ENCODE assay signal across 15 cellular contexts in genomic region chr13:99857738-99858137, GRCh38.
A peak's percentile ranks its signal among the peaks of the same experiment; 100 is the strongest.
DNase-seq lines count a peak whose midpoint lies in the region; ATAC-seq and TF ChIP-seq lines count a peak whose summit lies in the region.
"Had no signal": no experiment of that assay in that cellular context is flagged by ENCODE, and none has a peak within 500 bp of the region (broad histone marks: within the 10 kb centered on the region; RNA-seq: fewer than 3 reads in every experiment).

No MANE protein-coding gene starts in this region.

- TF ChIP-seq CTCF in HEK293 (tag by site-specific recombination; IDR thresholded peaks at IDR 0.05) = no peak
- no peak for TF ChIP-seq CTCF in body of pancreas (IDR thresholded peaks at IDR 0.05)

- H3K9me3 ChIP-seq in HEK293 (ENCODE audit: control insufficient read depth, insufficient read depth, low read depth, low read length) (no peaks in the 10 kb centered on the region), body of pancreas (no peaks in the 10 kb centered on the region)
- H3K9me3 ChIP-seq: SJCRH30 had no signal

- DNase-seq in DMS79 (lab: John Stamatoyannopoulos, UW) (peak; percentile 63), caudate nucleus (lab: John Stamatoyannopoulos, UW) (no peak), left colon (no peak), NOMO-1 treated with dmso at 0.1 percent for 144 hours (lab: John Stamatoyannopoulos, UW; ENCODE audit: unreplicated experiment) (no peak), body of pancreas (no peak), GF-D8 (lab: John Stamatoyannopoulos, UW) (no peak)
- DNase-seq: MM.1S, NCI-H2029, NCI-H2227 treated with DMSO at 0.1 percent for 48 hours, PC-9, SJCRH30 had no signal

- no peaks in the 10 kb centered on the region for H3K36me3 ChIP-seq in HEK293 (ENCODE audit: control insufficient read depth in 2 of 2, insufficient read depth in 1 of 2, low read length in 2 of 2)
- no peaks in the 10 kb centered on the region for H3K36me3 ChIP-seq in body of pancreas (replicated peaks in 1 of 2; ENCODE audit: insufficient read depth in 1 of 2, low read depth in 2 of 2)
- H3K36me3 ChIP-seq: SJCRH30 had no signal

- H3K4me1 ChIP-seq in HEK293 (ENCODE audit: control insufficient read depth, insufficient read depth, low read length) (no peaks in the 10 kb centered on the region; the same call in 1 of the 2 replicates), body of pancreas (no peaks in the 10 kb centered on the region)
- H3K4me1 ChIP-seq: SJCRH30 had no signal

- no peak overlapping the region for H3K27ac ChIP-seq in HEK293 (ENCODE audit: extremely low read depth, low read depth, low read length)
- peak overlapping the region; percentile 4 for H3K27ac ChIP-seq in caudate nucleus (ENCODE audit: low read depth, low read length)
- H3K27ac ChIP-seq in body of pancreas = no peak overlapping the region
- H3K27ac ChIP-seq: PC-9, SJCRH30 had no signal

- POLR2A ChIA-PET in HEK293 (lab: Yijun Ruan, JAX) = no interaction called here

- ATAC-seq in left colon (peak; percentile 75), GM21737 (IDR thresholded peaks at IDR 0.05; ENCODE audit: unreplicated experiment) (no peak), body of pancreas (no peak)
- ATAC-seq: Right ventricle myocardium inferior, SK-N-SH treated with all-trans-retinoic acid at 6 μM for 48 hours had no signal

- no peaks in the 10 kb centered on the region for H3K27me3 ChIP-seq in body of pancreas

- no peak for TF ChIP-seq POLR2A in body of pancreas (IDR thresholded peaks at IDR 0.05)

- CTCF ChIA-PET in HEK293 (lab: Yijun Ruan, JAX) = interaction anchor here (0.9 kb wide), 1 partner anchor 135 kb away, joined by 3 read pairs; no protein-coding TSS in a partner anchor

- intact Hi-C loops in left colon (cut with DNase I, micrococcal nuclease) (no loop called here), body of pancreas (cut with DNase I) (no loop called here)

- H3K4me3 ChIP-seq in HEK293 (ENCODE audit: low read depth, low read length) (no peak overlapping the region), body of pancreas (no peak overlapping the region)
- H3K4me3 ChIP-seq: PC-9, SJCRH30 had no signal

TF ChIP-seq in HEK293, 187 proteins besides CTCF, POLR2A, EP300 and RAD21:
- peak; percentile 50; the same call in 1 of the 2 replicates for TF ChIP-seq PRDM6 (tag by site-specific recombination; IDR thresholded peaks at IDR 0.05)
- peak; percentile 46; the same call in 1 of the 2 replicates for TF ChIP-seq PRDM4 (tag by site-specific recombination; IDR thresholded peaks at IDR 0.05)
- TF ChIP-seq PATZ1 (tag by site-specific recombination; IDR thresholded peaks at IDR 0.05) = no peak
- TF ChIP-seq ZNF76 (tag by site-specific recombination; IDR thresholded peaks at IDR 0.05; ENCODE audit: borderline replicate concordance, low read depth) = no peak
- no peak for TF ChIP-seq ZNF140 (tag by site-specific recombination; IDR thresholded peaks at IDR 0.05)
- no peak for TF ChIP-seq ZNF354C (tag by site-specific recombination; IDR thresholded peaks at IDR 0.05; ENCODE audit: borderline replicate concordance, low read depth)
- TF ChIP-seq ZNF335 (tag by site-specific recombination; conservative IDR thresholded peaks at IDR 0.05) = no peak
- no peak for TF ChIP-seq ZNF280D (tag by site-specific recombination; IDR thresholded peaks at IDR 0.05)
- no peak for TF ChIP-seq HOXD13 (CRISPR knock-in tag; IDR thresholded peaks at IDR 0.05; ENCODE audit: borderline replicate concordance)
- TF ChIP-seq ZBTB17 (tag by site-specific recombination; IDR thresholded peaks at IDR 0.05) = no peak
- no peak for TF ChIP-seq ZEB2 (tag by site-specific recombination; IDR thresholded peaks at IDR 0.05)
- no peak for TF ChIP-seq ZNF785 (tag by site-specific recombination; IDR thresholded peaks at IDR 0.05)
- TF ChIP-seq ZNF560 (tag by site-specific recombination; IDR thresholded peaks at IDR 0.05; ENCODE audit: borderline replicate concordance) = no peak
- TF ChIP-seq ZFP41 (tag by site-specific recombination; IDR thresholded peaks at IDR 0.05; ENCODE audit: borderline replicate concordance) = no peak
- TF ChIP-seq ZFP3 (tag by site-specific recombination; IDR thresholded peaks at IDR 0.05; ENCODE audit: low read depth) = no peak
- no peak for TF ChIP-seq ZBTB26 (tag by site-specific recombination; optimal IDR thresholded peaks at IDR 0.05)
- TF ChIP-seq GLI2 (tag by site-specific recombination; IDR thresholded peaks at IDR 0.05; ENCODE audit: borderline replicate concordance, low read depth) = no peak
- TF ChIP-seq HOXA7 (CRISPR knock-in tag; IDR thresholded peaks at IDR 0.05; ENCODE audit: borderline replicate concordance) = no peak
